Comparison of ENCODE assay signal across 17 cellular contexts in the genomic region with DNA sequence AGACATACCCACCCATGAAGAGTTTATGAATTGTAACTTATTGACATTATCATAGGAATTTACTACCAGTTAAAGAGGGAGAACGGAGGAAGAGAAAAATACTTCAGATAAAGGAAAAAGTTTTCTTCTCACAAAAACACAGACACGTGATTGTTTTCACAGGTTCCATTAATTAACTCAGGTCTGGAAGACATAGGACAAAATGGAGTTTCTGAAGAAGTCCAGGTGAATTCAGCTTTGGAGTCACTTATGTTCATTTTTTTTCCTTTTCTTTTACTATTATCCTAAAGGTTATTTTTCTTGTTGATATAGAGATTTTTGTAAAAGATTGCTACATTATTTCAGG. TPM values are rescaled to one million over a fixed set of nuclear protein-coding genes. Genes with fewer than 3 reads are reported as not detected.
"Had no signal": no experiment of that assay in that cellular context is flagged by ENCODE, and none has a peak within 500 bp of the region (broad histone marks: within the 10 kb centered on the region; RNA-seq: fewer than 3 reads in every experiment).

No MANE protein-coding gene starts in this region.

- H3K4me3 ChIP-seq: body of pancreas, esophagus muscularis mucosa, gastroesophageal sphincter, heart left ventricle, lung, smooth muscle cell, tibial nerve had no signal

- H3K27ac ChIP-seq: body of pancreas, esophagus muscularis mucosa, gastroesophageal sphincter, heart left ventricle, tibial nerve had no signal

- H3K9me3 ChIP-seq: body of pancreas, esophagus muscularis mucosa, gastroesophageal sphincter, heart left ventricle, tibial nerve had no signal

- H3K4me3 Mint-ChIP-seq: activated CD8-positive, alpha-beta memory T cell treated with anti-CD3 and anti-CD28 coated beads, Interleukin-2, amount 10 ng/mL, durations not matched to agents 7 days and 5 days; mesothelial cell of epicardium; nephron progenitor cell; T-helper 2 cell treated with Interferon-gamma antibody and Interleukin-4, amounts not matched to agents 5 μg/mL and 100 μg/mL, for 36 hours had no signal

- H3K4me2 ChIP-seq: smooth muscle cell had no signal

- ATAC-seq: body of pancreas, gastroesophageal sphincter, left lobe of liver had no signal

- H3K27ac Mint-ChIP-seq: activated CD8-positive, alpha-beta memory T cell treated with anti-CD3 and anti-CD28 coated beads, Interleukin-2, amount 10 ng/mL, durations not matched to agents 7 days and 5 days; mesothelial cell of epicardium; nephron progenitor cell; T-helper 2 cell treated with Interferon-gamma antibody and Interleukin-4, amounts not matched to agents 5 μg/mL and 100 μg/mL, for 36 hours had no signal

- H3K36me3 ChIP-seq: esophagus muscularis mucosa, gastroesophageal sphincter, heart left ventricle, tibial nerve had no signal

- DNase-seq: activated CD4-positive, alpha-beta T cell treated with anti-CD3 and anti-CD28 coated beads for 4 hours; activated CD8-positive, alpha-beta memory T cell treated with anti-CD3 and anti-CD28 coated beads, Interleukin-2, amount 10 ng/mL, durations not matched to agents 7 days and 5 days; dermis blood vessel endothelial cell; effector memory CD4-positive, alpha-beta T cell; kidney; nephron progenitor cell had no signal

- H3K9me3 Mint-ChIP-seq: mesothelial cell of epicardium, nephron progenitor cell had no signal

- H3K27me3 ChIP-seq: body of pancreas, esophagus muscularis mucosa, tibial nerve had no signal

RNA-seq across cellular contexts. Expression of a gene that starts 20.6 kb away (rescaled TPM):
- total RNA-seq: activated CD8-positive, alpha-beta memory T cell treated with anti-CD3 and anti-CD28 coated beads, Interleukin-2, amount 10 ng/mL, durations not matched to agents 7 days and 5 days; dermis blood vessel endothelial cell; endothelial cell of umbilical vein had no signal
- polyA plus RNA-seq: endothelial cell of umbilical vein had no signal
